Comparison of ENCODE assay signal across 8 cellular contexts in genomic region chr5:1293997-1294838, GRCh38. TPM values are rescaled to one million over a fixed set of nuclear protein-coding genes. Genes with fewer than 3 reads are reported as not detected.
DNase-seq lines count a peak whose midpoint lies in the region; ATAC-seq and TF ChIP-seq lines count a peak whose summit lies in the region.

No MANE protein-coding gene starts in this region.

- H3K9me3 ChIP-seq in breast epithelium, result no peaks in the 10 kb centered on the region
- H3K9me3 ChIP-seq in mammary epithelial cell (replicated peaks; ENCODE audit: insufficient read depth, low read length), result peaks cover 3% of the 10 kb centered on the region
- no peaks in the 10 kb centered on the region for H3K9me3 ChIP-seq in PC-3 (ENCODE audit: low read length)
- no peaks in the 10 kb centered on the region for H3K9me3 ChIP-seq in upper lobe of left lung

- no peaks in the 10 kb centered on the region for H4K20me1 ChIP-seq in mammary epithelial cell (ENCODE audit: insufficient read depth, low read length)
- H4K20me1 ChIP-seq in PC-3 (ENCODE audit: low read length), result no peaks in the 10 kb centered on the region

- H3K4me1 ChIP-seq in breast epithelium (peaks cover 0 to 5% of the 10 kb centered on the region in 2 donors), mammary epithelial cell (ENCODE audit: insufficient read depth, low read length) (no peaks in the 10 kb centered on the region), PC-3 (ENCODE audit: insufficient read depth, low read length) (no peaks in the 10 kb centered on the region), upper lobe of left lung (peaks cover 10 to 16% (median 11%) of the 10 kb centered on the region in 4 donors)

- H3K4me3 ChIP-seq in breast epithelium (peak overlapping the region in 2 of 3 donors; percentile 35 to 51), mammary epithelial cell (replicated peaks in 1 of 3; ENCODE audit: insufficient read depth in 1 of 3, low read depth in 2 of 3, low read length in 3 of 3) (no peak overlapping the region), PC-3 (ENCODE audit: low read length) (no peak overlapping the region), upper lobe of left lung (peak overlapping the region in 3 of 4 donors; percentile 17 to 26 (median 25))

- in situ Hi-C loops in mammary epithelial cell (cut with MboI; ENCODE audit: low sequenced_read_pairs in 2 of 2), result no loop called here

- no peaks in the 10 kb centered on the region for H3F3A ChIP-seq in PC-3 (ENCODE audit: low read length, unreplicated experiment)

- H3K27me3 ChIP-seq in breast epithelium, result peaks cover 11 to 42% of the 10 kb centered on the region in 2 donors
- peaks cover 10% of the 10 kb centered on the region for H3K27me3 ChIP-seq in mammary epithelial cell (ENCODE audit: insufficient read depth, low read length)
- no peaks in the 10 kb centered on the region for H3K27me3 ChIP-seq in PC-3 (ENCODE audit: low read length)
- H3K27me3 ChIP-seq in upper lobe of left lung, result peaks cover 0 to 29% (median 9%) of the 10 kb centered on the region in 4 donors

- H3K9ac ChIP-seq in mammary epithelial cell (ENCODE audit: insufficient read depth, low read length) (no peak overlapping the region), PC-3 (ENCODE audit: low read length) (no peak overlapping the region)

- dilution Hi-C loops in mammary epithelial cell (cut with HindIII; ENCODE audit: low sequenced_read_pairs), result no loop called here

- TF ChIP-seq POLR2A in breast epithelium (IDR thresholded peaks at IDR 0.05) (no peak), upper lobe of left lung (IDR thresholded peaks at IDR 0.05) (no peak)

- H3K79me2 ChIP-seq in mammary epithelial cell (ENCODE audit: insufficient read depth, low read length) (no peaks in the 10 kb centered on the region), PC-3 (ENCODE audit: low read length) (no peaks in the 10 kb centered on the region)

- intact Hi-C loops in breast epithelium (cut with DNase I; ENCODE audit: low total_unique reads), result no loop called here
- intact Hi-C loops in mammary epithelial cell (cut with micrococcal nuclease), result no loop called here
- intact Hi-C loops in PC-3 (cut with micrococcal nuclease), result no loop called here

- H2AFZ ChIP-seq in mammary epithelial cell (ENCODE audit: low read depth, low read length), result no peak overlapping the region
- H2AFZ ChIP-seq in PC-3 (ENCODE audit: low read length), result no peak overlapping the region

- WGBS in mammary epithelial cell (ENCODE audit: low coverage, missing lambda C conversion rate), result 80% methylated on average over 14 of the region's 87 CpGs
- WGBS in upper lobe of left lung, 2 donors, result 52 to 99% methylated on average over 13 to 51 of the region's 87 CpGs

- H3K9me2 ChIP-seq in PC-3 (replicated peaks; ENCODE audit: low read length), result no peaks in the 10 kb centered on the region

- peak in 1 of 2 donors; percentile 35 for DNase-seq in breast epithelium (ENCODE audit: low spot score in 2 of 2)
- DNase-seq in mammary epithelial cell, result no peak
- no peak for DNase-seq in PC-3
- DNase-seq in iPS-NIHi7 (ENCODE audit: extremely low spot score), result peak; percentile 49
- peak in 1 of 2 donors; percentile 84 for DNase-seq in upper lobe of left lung
- DNase-seq in HCEC 1CT, result no peak
- no peak for DNase-seq in AG20443 (ENCODE audit: low spot score)

- H3K27ac ChIP-seq in breast epithelium (no peak overlapping the region), mammary epithelial cell (ENCODE audit: insufficient read depth, low read depth, low read length) (no peak overlapping the region), PC-3 (ENCODE audit: low read length) (no peak overlapping the region), upper lobe of left lung (no peak overlapping the region)

- TF ChIP-seq CTCF in breast epithelium (IDR thresholded peaks at IDR 0.05) (no peak), mammary epithelial cell (conservative IDR thresholded peaks at IDR 0.05 in 1 of 2, IDR thresholded peaks at IDR 0.05 in 1 of 2; ENCODE audit: extremely low read depth in 1 of 2, insufficient read depth in 1 of 2, low read depth in 1 of 2, low read length in 2 of 2) (no peak), PC-3 (conservative IDR thresholded peaks at IDR 0.05; ENCODE audit: low read depth, low read length) (no peak), upper lobe of left lung (IDR thresholded peaks at IDR 0.05) (no peak)

- no peak for TF ChIP-seq EP300 in upper lobe of left lung (IDR thresholded peaks at IDR 0.05)

- no peak for ATAC-seq in PC-3
- peak in 1 of 2 donors; percentile 20 for ATAC-seq in upper lobe of left lung (ENCODE audit: low FRiP score in 2 of 2)
- no peak for ATAC-seq in HG03159 (IDR thresholded peaks at IDR 0.05; ENCODE audit: unreplicated experiment)

- H3K4me2 ChIP-seq in mammary epithelial cell (ENCODE audit: insufficient read depth, low read depth, low read length) (no peak overlapping the region), PC-3 (ENCODE audit: low read length) (peak overlapping the region; percentile 26; the same call in 1 of the 2 replicates)

- POLR2A ChIA-PET in PC-3 (lab: Charles Lee; ENCODE audit: unreplicated experiment), result no interaction called here

- H3K36me3 ChIP-seq in breast epithelium, result no peaks in the 10 kb centered on the region
- no peaks in the 10 kb centered on the region for H3K36me3 ChIP-seq in mammary epithelial cell (ENCODE audit: insufficient read depth, low read length)
- H3K36me3 ChIP-seq in PC-3 (ENCODE audit: low read depth, low read length), result no peaks in the 10 kb centered on the region
- H3K36me3 ChIP-seq in upper lobe of left lung, result no peaks in the 10 kb centered on the region

- CTCF ChIA-PET in mammary epithelial cell (lab: Charles Lee; ENCODE audit: low non-redundant PET) (no interaction called here), PC-3 (lab: Charles Lee) (no interaction called here)

- no TSS peak for BruUV-seq in mammary epithelial cell (replicated peaks; lab: Mats Ljungman, UMichigan)
- no TSS peak for BruUV-seq in PC-3 (replicated peaks; lab: Mats Ljungman, UMichigan)

RNA-seq across cellular contexts. Expression of gene TERT, which starts 0.7 kb away (rescaled TPM):
- under 1 TPM in 1 of 3 donors, not detected in 2; under 0.01 TPM for total RNA-seq in breast epithelium
- not detected for total RNA-seq in mammary epithelial cell
- polyA plus RNA-seq in mammary epithelial cell, result not detected
- polyA minus RNA-seq in mammary epithelial cell, result not detected
- total RNA-seq in PC-3 (2014; rRNA removed), result 0.80 and 1.2 TPM in 2 replicates
- under 1 TPM in 2 of 6 donors, not detected in 4; 0.06 to 0.07 TPM for total RNA-seq in upper lobe of left lung

RNA-seq across cellular contexts. Expression of gene CLPTM1L, which starts 50.7 kb away (rescaled TPM):
- 100 to 1,000 TPM in 2 of 3 donors, 10 to 100 TPM in 1; 94.0 to 121 (median 107) TPM for total RNA-seq in breast epithelium
- 100 to 1,000 TPM; 111 to 154 TPM for total RNA-seq in mammary epithelial cell
- 158 TPM for polyA plus RNA-seq in mammary epithelial cell
- 101 TPM for polyA minus RNA-seq in mammary epithelial cell
- 373 and 463 TPM in 2 replicates for total RNA-seq in PC-3 (2014; rRNA removed)
- 100 to 1,000 TPM; 135 to 311 (median 204) TPM for total RNA-seq in upper lobe of left lung

Comparison
In these comparisons a context has a peak if more than half of its experiments do, and no peak if none do; other contexts are left out.
1. H3K4me3 ChIP-seq: peak in breast epithelium (2 of 3) and upper lobe of left lung (3 of 4); none in mammary epithelial cell (0 of 3) and PC-3 (single experiment).